In genomic region chr1:41619511-41620364, GRCh38 we compare ENCODE assay signal across 21 cellular contexts.
DNase-seq lines count a peak whose midpoint lies in the region; ATAC-seq and TF ChIP-seq lines count a peak whose summit lies in the region.
"Had no signal": no experiment of that assay in that cellular context is flagged by ENCODE, and none has a peak within 500 bp of the region (broad histone marks: within the 10 kb centered on the region; RNA-seq: fewer than 3 reads in every experiment).

No MANE protein-coding gene starts in this region.

- H3K4me3 Mint-ChIP-seq in activated T-helper 2 cell treated with anti-CD3 and anti-CD28 coated beads, Interferon-gamma antibody, Interleukin-2, Interleukin-4, amounts not matched to agents 10 μg/mL and 5 μg/mL and 100 μg/mL, durations not matched to agents 14 hours and 24 hours and 36 hours (ENCODE audit: low read depth): no peak overlapping the region
- H3K4me3 Mint-ChIP-seq in CD14-positive monocyte: no peak overlapping the region
- H3K4me3 Mint-ChIP-seq: activated naive CD8-positive, alpha-beta T cell treated with anti-CD3 and anti-CD28 coated beads for 36 hours had no signal

- H4K5ac ChIP-seq in mesendoderm (ENCODE audit: low read length): no peak overlapping the region

- H3K4me3 ChIP-seq in DND-41 (ENCODE audit: low read depth in 1 of 2, low read length in 2 of 2) (no peak overlapping the region), mesendoderm (ENCODE audit: low read length) (no peak overlapping the region), dorsolateral prefrontal cortex (no peak overlapping the region)
- H3K4me3 ChIP-seq: BLaER1, cardiac muscle cell, Peyer's patch, sigmoid colon had no signal

- no peak overlapping the region for H4K8ac ChIP-seq in mesendoderm (ENCODE audit: low read depth, low read length)

- H2AFZ ChIP-seq in DND-41 (ENCODE audit: low read depth, low read length): no peak overlapping the region

- H2BK5ac ChIP-seq in mesendoderm (ENCODE audit: low read length): no peak overlapping the region

- peaks cover 93% of the 10 kb centered on the region for H3K36me3 ChIP-seq in DND-41 (ENCODE audit: insufficient read depth, low read length)
- no peaks in the 10 kb centered on the region for H3K36me3 ChIP-seq in mesendoderm (ENCODE audit: control insufficient read depth, insufficient read depth, low read length)
- H3K36me3 ChIP-seq: BLaER1, cardiac muscle cell, Peyer's patch, sigmoid colon had no signal

- H3K9me3 Mint-ChIP-seq in activated T-helper 2 cell treated with anti-CD3 and anti-CD28 coated beads, Interferon-gamma antibody, Interleukin-2, Interleukin-4, amounts not matched to agents 10 μg/mL and 5 μg/mL and 100 μg/mL, durations not matched to agents 14 hours and 24 hours and 36 hours: no peaks in the 10 kb centered on the region
- H3K9me3 Mint-ChIP-seq in CD14-positive monocyte: peaks cover 0 to 1% (median 0%) of the 10 kb centered on the region in 7 donors
- H3K9me3 Mint-ChIP-seq: activated naive CD8-positive, alpha-beta T cell treated with anti-CD3 and anti-CD28 coated beads for 36 hours had no signal

- peaks cover 18% of the 10 kb centered on the region for H3K4me1 ChIP-seq in DND-41 (ENCODE audit: insufficient read depth, low read length)
- H3K4me1 ChIP-seq in mesendoderm (ENCODE audit: control insufficient read depth, low read depth, low read length): no peaks in the 10 kb centered on the region

- no peak overlapping the region for H3K18ac ChIP-seq in mesendoderm (ENCODE audit: low read length)

- H3K4me1 Mint-ChIP-seq in activated T-helper 2 cell treated with anti-CD3 and anti-CD28 coated beads, Interferon-gamma antibody, Interleukin-2, Interleukin-4, amounts not matched to agents 10 μg/mL and 5 μg/mL and 100 μg/mL, durations not matched to agents 14 hours and 24 hours and 36 hours (ENCODE audit: low read depth): peaks cover 49% of the 10 kb centered on the region
- peaks cover 36% of the 10 kb centered on the region for H3K4me1 Mint-ChIP-seq in CD14-positive monocyte

- intact Hi-C loops in activated T-helper 2 cell treated with anti-CD3 and anti-CD28 coated beads, Interferon-gamma antibody, Interleukin-2, Interleukin-4, amounts not matched to agents 10 μg/mL and 5 μg/mL and 100 μg/mL, durations not matched to agents 14 hours and 24 hours and 36 hours (cut with micrococcal nuclease): no loop called here
- intact Hi-C loops in dorsolateral prefrontal cortex (cut with DNase I): loop anchor here (2.0 to 10.0 kb wide), 5 partner anchors 38 to 157 kb away; no protein-coding TSS in a partner anchor
- intact Hi-C loops in CD14-positive monocyte (cut with micrococcal nuclease): loop anchor here in 1 of 2 donors (5.0 kb wide), 1 partner anchor 217 kb away; no protein-coding TSS in a partner anchor

- no peak overlapping the region for H3K27ac Mint-ChIP-seq in activated T-helper 2 cell treated with anti-CD3 and anti-CD28 coated beads, Interferon-gamma antibody, Interleukin-2, Interleukin-4, amounts not matched to agents 10 μg/mL and 5 μg/mL and 100 μg/mL, durations not matched to agents 14 hours and 24 hours and 36 hours
- H3K27ac Mint-ChIP-seq in CD14-positive monocyte: peak overlapping the region in 2 of 7 donors; percentile 13 to 81
- H3K27ac Mint-ChIP-seq: activated naive CD8-positive, alpha-beta T cell treated with anti-CD3 and anti-CD28 coated beads for 36 hours had no signal

- no CpG with 5 or more reads among the region's 10 CpGs for WGBS in mesendoderm (ENCODE audit: extremely low coverage, insufficient coverage, low lambda C conversion rate)

- DNase-seq in DND-41 (peak; percentile 1), HT1080 (ENCODE audit: low read depth) (peak; percentile 20), mesendoderm (peak; percentile 55), NAMALWA (ENCODE audit: low spot score) (no peak), dorsolateral prefrontal cortex (no peak), CD14-positive monocyte (ENCODE audit: low spot score) (no peak)
- peak; percentile 5 for DNase-seq in activated T-helper 2 cell treated with anti-CD3 and anti-CD28 coated beads, Interferon-gamma antibody, Interleukin-2, Interleukin-4, amounts not matched to agents 10 μg/mL and 5 μg/mL and 100 μg/mL, durations not matched to agents 14 hours and 24 hours and 36 hours (ENCODE audit: low spot score)
- DNase-seq: activated naive CD8-positive, alpha-beta T cell treated with anti-CD3 and anti-CD28 coated beads for 36 hours; effector memory CD4-positive, alpha-beta T cell; EL; foreskin melanocyte; mesenchymal stem cell; NCI-H1417 treated with DMSO at 0.1 percent for 48 hours; NCI-H526; Peyer's patch; stimulated activated naive CD4-positive, alpha-beta T cell treated with Interleukin-2 at 50 U/mL for 16 hours had no signal

- H3K4ac ChIP-seq in mesendoderm (ENCODE audit: low read depth, low read length): no peak overlapping the region

- H3K4me2 ChIP-seq in DND-41 (ENCODE audit: insufficient read depth, low read length) (no peak overlapping the region), mesendoderm (ENCODE audit: low read length) (no peak overlapping the region)
- H3K4me2 ChIP-seq: BLaER1 had no signal

- peaks cover 97% of the 10 kb centered on the region for H4K20me1 ChIP-seq in DND-41 (ENCODE audit: insufficient read depth, low read length)
- H4K20me1 ChIP-seq: BLaER1 had no signal

- no peak overlapping the region for H3K56ac ChIP-seq in mesendoderm (ENCODE audit: low read length)

- TF ChIP-seq CTCF in DND-41 (IDR thresholded peaks at IDR 0.05; ENCODE audit: borderline replicate concordance, extremely low read depth, low read length, poor library complexity, severe bottlenecking): no peak
- TF ChIP-seq CTCF in dorsolateral prefrontal cortex (IDR thresholded peaks at IDR 0.05 in 54 of 56, conservative IDR thresholded peaks at IDR 0.05 in 2 of 56; ENCODE audit: low read depth in 1 of 56, partially characterized antibody in 56 of 56): no peak
- no peak for TF ChIP-seq CTCF in CD14-positive monocyte (IDR thresholded peaks at IDR 0.05)

- H2BK120ac ChIP-seq in mesendoderm (ENCODE audit: low read depth, low read length): no peak overlapping the region

- peaks cover 100% of the 10 kb centered on the region for H3K79me2 ChIP-seq in DND-41 (ENCODE audit: insufficient read depth, low read length)
- H3K79me2 ChIP-seq in mesendoderm (ENCODE audit: control insufficient read depth, insufficient read depth, low read length): no peaks in the 10 kb centered on the region

- ATAC-seq in DND-41 (ENCODE audit: insufficient read depth, low read depth): no peak
- ATAC-seq: activated CD4-positive, CD25-positive, alpha-beta regulatory T cell treated with anti-CD3 and anti-CD28 coated beads, Interleukin-2, amount 50 U/mL, for 24 hours; HCT116 had no signal

- H3K27ac ChIP-seq in DND-41 (ENCODE audit: low read length): 0 out of 2 replicates have a peak overlapping the region, but pooled peaks have one; percentile 13
- H3K27ac ChIP-seq in mesendoderm (ENCODE audit: low read depth, low read length): no peak overlapping the region
- peak overlapping the region in 1 of 59 donors; percentile 88 for H3K27ac ChIP-seq in dorsolateral prefrontal cortex
- H3K27ac ChIP-seq: BLaER1, cardiac muscle cell, Peyer's patch, sigmoid colon had no signal

- H3K79me1 ChIP-seq in mesendoderm (ENCODE audit: low read length): no peaks in the 10 kb centered on the region

- H3K27me3 ChIP-seq in DND-41 (ENCODE audit: insufficient read depth, low read length, poor library complexity) (no peaks in the 10 kb centered on the region), mesendoderm (ENCODE audit: insufficient read depth, low read length, poor library complexity) (no peaks in the 10 kb centered on the region), dorsolateral prefrontal cortex (no peaks in the 10 kb centered on the region)
- H3K27me3 ChIP-seq: BLaER1, cardiac muscle cell, Peyer's patch, sigmoid colon had no signal

- peaks cover 66% of the 10 kb centered on the region for H3K36me3 Mint-ChIP-seq in activated T-helper 2 cell treated with anti-CD3 and anti-CD28 coated beads, Interferon-gamma antibody, Interleukin-2, Interleukin-4, amounts not matched to agents 10 μg/mL and 5 μg/mL and 100 μg/mL, durations not matched to agents 14 hours and 24 hours and 36 hours (ENCODE audit: low read depth)
- peaks cover 27 to 39% of the 10 kb centered on the region in 2 donors for H3K36me3 Mint-ChIP-seq in CD14-positive monocyte

- no peak overlapping the region for H2AK5ac ChIP-seq in mesendoderm (ENCODE audit: low read length)

- H3K9me3 ChIP-seq in DND-41 (ENCODE audit: insufficient read depth, low read length, severe bottlenecking): no peaks in the 10 kb centered on the region
- H3K9me3 ChIP-seq: BLaER1, Peyer's patch, sigmoid colon had no signal

- H3K9ac ChIP-seq in DND-41 (ENCODE audit: low read depth, low read length): no peak overlapping the region
- no peak overlapping the region for H3K9ac ChIP-seq in mesendoderm (ENCODE audit: low read length)
- H3K9ac ChIP-seq: BLaER1 had no signal

- no peaks in the 10 kb centered on the region for H3K27me3 Mint-ChIP-seq in activated T-helper 2 cell treated with anti-CD3 and anti-CD28 coated beads, Interferon-gamma antibody, Interleukin-2, Interleukin-4, amounts not matched to agents 10 μg/mL and 5 μg/mL and 100 μg/mL, durations not matched to agents 14 hours and 24 hours and 36 hours (ENCODE audit: low read depth)
- H3K27me3 Mint-ChIP-seq in CD14-positive monocyte (ENCODE audit: low read depth in 3 of 3): peaks cover 0 to under 1% (median 0%) of the 10 kb centered on the region in 3 donors
- H3K27me3 Mint-ChIP-seq: activated naive CD8-positive, alpha-beta T cell treated with anti-CD3 and anti-CD28 coated beads for 36 hours had no signal

- no peak overlapping the region for H3K23ac ChIP-seq in mesendoderm (ENCODE audit: low read length)

- no peak overlapping the region for H2BK15ac ChIP-seq in mesendoderm (replicated peaks; ENCODE audit: low read depth)

Comparison
In these comparisons a context has a peak if more than half of its experiments do, and no peak if none do; other contexts are left out.
1. DNase-seq: peak in DND-41 (single experiment), HT1080 (single experiment), activated T-helper 2 cell treated with anti-CD3 and anti-CD28 coated beads, Interferon-gamma antibody, Interleukin-2, Interleukin-4, amounts not matched to agents 10 μg/mL and 5 μg/mL and 100 μg/mL, durations not matched to agents 14 hours and 24 hours and 36 hours (single experiment) and mesendoderm (single experiment); none in NAMALWA (single experiment), dorsolateral prefrontal cortex (0 of 10) and CD14-positive monocyte (single experiment).